In the genomic region with DNA sequence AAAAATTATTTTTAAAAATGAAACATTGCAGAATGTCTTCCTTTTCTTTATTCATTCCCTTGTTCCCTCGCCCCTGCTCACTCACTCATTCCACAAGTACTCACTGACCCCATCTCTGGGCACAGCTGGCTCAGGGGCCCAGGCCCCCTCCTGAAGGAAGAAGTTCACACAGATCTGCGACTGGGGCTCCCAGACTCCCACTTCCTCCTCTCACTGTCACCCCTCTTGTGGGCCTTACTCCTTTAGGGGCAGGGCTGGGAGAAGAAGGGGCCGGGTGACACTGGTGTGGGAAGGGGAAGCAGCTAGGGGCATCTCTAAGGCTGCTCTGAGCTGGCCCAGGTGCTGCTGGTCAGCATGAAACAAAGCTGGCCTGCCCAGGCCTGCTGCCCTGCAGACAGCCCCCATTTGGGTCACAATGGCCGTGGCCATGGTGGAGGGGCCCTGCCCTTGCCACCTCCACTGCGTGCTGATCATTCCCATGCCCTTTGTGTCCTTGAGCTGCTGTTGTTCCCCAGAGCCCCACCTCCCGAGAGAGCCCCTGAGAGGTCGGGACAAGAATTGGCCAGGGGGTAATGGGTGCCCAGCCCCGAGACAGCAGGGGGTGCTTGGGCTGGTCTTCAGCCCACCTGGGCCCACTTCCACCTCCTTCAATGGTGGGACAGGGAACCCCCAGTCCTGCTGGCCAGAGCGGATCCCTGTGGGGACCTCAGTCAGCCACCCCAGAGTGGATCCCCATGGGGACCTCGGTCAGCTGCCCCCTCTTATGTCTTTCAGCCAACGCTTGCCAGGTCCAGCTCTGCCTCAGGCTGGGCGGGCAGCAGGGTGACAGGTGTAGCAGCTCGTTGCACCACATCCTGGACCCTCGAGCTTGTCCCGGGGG, we compare ENCODE assay signal across 13 cellular contexts.
DNase-seq lines count a peak whose midpoint lies in the region; ATAC-seq and TF ChIP-seq lines count a peak whose summit lies in the region.
"Had no signal": no experiment of that assay in that cellular context is flagged by ENCODE, and none has a peak within 500 bp of the region (broad histone marks: within the 10 kb centered on the region; RNA-seq: fewer than 3 reads in every experiment).

No MANE protein-coding gene starts in this region.

- no peaks in the 10 kb centered on the region for H3K36me3 Mint-ChIP-seq in activated naive CD4-positive, alpha-beta T cell treated with anti-CD3 and anti-CD28 coated beads, Interleukin-2, amount 50 U/mL, for 72 hours
- H3K36me3 Mint-ChIP-seq: CD14-positive monocyte; CD8-positive, alpha-beta memory T cell had no signal

- H3K9me3 ChIP-seq in heart left ventricle: peaks cover 0 to 7% (median 0%) of the 10 kb centered on the region in 12 donors
- H3K9me3 ChIP-seq in left ventricle myocardium inferior (replicated peaks): peaks cover 6% of the 10 kb centered on the region
- no peaks in the 10 kb centered on the region for H3K9me3 ChIP-seq in mucosa of descending colon
- H3K9me3 ChIP-seq in aorta (ENCODE audit: control insufficient read depth, low read length): peaks cover 3% of the 10 kb centered on the region
- H3K9me3 ChIP-seq: HAP-1 had no signal

- peaks cover 0 to 10% (median 0%) of the 10 kb centered on the region in 9 donors for H3K27me3 ChIP-seq in heart left ventricle
- H3K27me3 ChIP-seq in left ventricle myocardium inferior (ENCODE audit: low read depth): peaks cover 55% of the 10 kb centered on the region
- no peaks in the 10 kb centered on the region for H3K27me3 ChIP-seq in aorta (ENCODE audit: control insufficient read depth in 1 of 2, insufficient read depth in 2 of 2, low read length in 1 of 2)

- TF ChIP-seq CTCF in heart left ventricle (IDR thresholded peaks at IDR 0.05) (no peak), left ventricle myocardium inferior (IDR thresholded peaks at IDR 0.05; ENCODE audit: borderline replicate concordance) (no peak), mucosa of descending colon (IDR thresholded peaks at IDR 0.05) (no peak)

- intact Hi-C loops in heart left ventricle (cut with DNase I): loop anchor here in 2 of 10 donors (10.0 kb wide), 2 partner anchors 212 to 292 kb away; no protein-coding TSS in a partner anchor
- intact Hi-C loops in left ventricle myocardium inferior (cut with micrococcal nuclease): no loop called here
- intact Hi-C loops in mucosa of descending colon (cut with DNase I, micrococcal nuclease): no loop called here
- intact Hi-C loops in aorta (cut with DNase I): no loop called here

- DNase-seq in DMS79 treated with DMSO at 0.1 percent for 48 hours (lab: John Stamatoyannopoulos, UW) (peak; percentile 79), DMS79 (lab: John Stamatoyannopoulos, UW) (no peak), heart left ventricle (peak in 3 of 5 donors; percentile 12 to 42 (median 21)), left ventricle myocardium inferior (no peak), mucosa of descending colon (peak in 2 of 3 donors; percentile 9 to 30), aorta (peak; percentile 30 to 59), NCI-H1436 treated with DMSO at 0.1 percent for 48 hours (lab: John Stamatoyannopoulos, UW) (no peak)
- DNase-seq in activated naive CD4-positive, alpha-beta T cell treated with anti-CD3 and anti-CD28 coated beads, Interleukin-2, amount 50 U/mL, for 72 hours (ENCODE audit: low spot score in 2 of 2): no peak
- DNase-seq: Caco-2; CD8-positive, alpha-beta memory T cell had no signal

- H3K4me3 ChIP-seq in heart left ventricle (no peak overlapping the region), left ventricle myocardium inferior (no peak overlapping the region), mucosa of descending colon (no peak overlapping the region), aorta (ENCODE audit: low read length in 2 of 2) (no peak overlapping the region)
- H3K4me3 ChIP-seq: HAP-1 had no signal

- H3K9me3 Mint-ChIP-seq in activated naive CD4-positive, alpha-beta T cell treated with anti-CD3 and anti-CD28 coated beads, Interleukin-2, amount 50 U/mL, for 72 hours: peaks cover 0 to 4% of the 10 kb centered on the region in 2 donors
- H3K9me3 Mint-ChIP-seq: CD14-positive monocyte; CD8-positive, alpha-beta memory T cell had no signal

- TF ChIP-seq POLR2A in heart left ventricle (IDR thresholded peaks at IDR 0.05): no peak

- WGBS in heart left ventricle, 4 donors: 82 to 89% (median 86%) methylated on average over 12 to 15 of the region's 15 CpGs
- WGBS in aorta, 2 donors: 75 to 79% methylated on average over 15 of the region's 15 CpGs

- H3K27ac ChIP-seq in heart left ventricle (no peak overlapping the region), left ventricle myocardium inferior (replicated peaks) (no peak overlapping the region), aorta (ENCODE audit: low read depth in 1 of 2, low read length in 2 of 2) (no peak overlapping the region)
- H3K27ac ChIP-seq: 22Rv1 had no signal

- H3K36me3 ChIP-seq in heart left ventricle: no peaks in the 10 kb centered on the region
- no peaks in the 10 kb centered on the region for H3K36me3 ChIP-seq in left ventricle myocardium inferior
- H3K36me3 ChIP-seq in mucosa of descending colon (ENCODE audit: low read depth): no peaks in the 10 kb centered on the region
- H3K36me3 ChIP-seq in aorta (ENCODE audit: control insufficient read depth in 1 of 2, insufficient read depth in 2 of 2, low read length in 1 of 2): no peaks in the 10 kb centered on the region
- H3K36me3 ChIP-seq: HAP-1 had no signal

- ATAC-seq in heart left ventricle: no peak
- no peak for ATAC-seq in mucosa of descending colon
- no peak for ATAC-seq in aorta (ENCODE audit: low FRiP score)
- ATAC-seq in activated naive CD4-positive, alpha-beta T cell treated with anti-CD3 and anti-CD28 coated beads, Interleukin-2, amount 50 U/mL, for 72 hours: no peak

- H3K4me1 ChIP-seq in heart left ventricle: no peaks in the 10 kb centered on the region
- no peaks in the 10 kb centered on the region for H3K4me1 ChIP-seq in left ventricle myocardium inferior
- no peaks in the 10 kb centered on the region for H3K4me1 ChIP-seq in mucosa of descending colon (ENCODE audit: low read depth)
- H3K4me1 ChIP-seq in aorta (ENCODE audit: control insufficient read depth in 1 of 2, insufficient read depth in 2 of 2, low read length in 2 of 2): no peaks in the 10 kb centered on the region
- H3K4me1 ChIP-seq: Caco-2, HAP-1 had no signal

- no peak overlapping the region for H3K27ac Mint-ChIP-seq in activated naive CD4-positive, alpha-beta T cell treated with anti-CD3 and anti-CD28 coated beads, Interleukin-2, amount 50 U/mL, for 72 hours
- H3K27ac Mint-ChIP-seq: CD14-positive monocyte had no signal

Comparison
In these comparisons a context has a peak if more than half of its experiments do, and no peak if none do; other contexts are left out.
1. DNase-seq: peak in DMS79 treated with DMSO at 0.1 percent for 48 hours (single experiment), heart left ventricle (3 of 5), mucosa of descending colon (2 of 3) and aorta (2 of 2); none in DMS79 (single experiment), left ventricle myocardium inferior (single experiment), activated naive CD4-positive, alpha-beta T cell treated with anti-CD3 and anti-CD28 coated beads, Interleukin-2, amount 50 U/mL, for 72 hours (0 of 2) and NCI-H1436 treated with DMSO at 0.1 percent for 48 hours (single experiment).